8 cellular contexts compared by ENCODE assay signal in the genomic region with DNA sequence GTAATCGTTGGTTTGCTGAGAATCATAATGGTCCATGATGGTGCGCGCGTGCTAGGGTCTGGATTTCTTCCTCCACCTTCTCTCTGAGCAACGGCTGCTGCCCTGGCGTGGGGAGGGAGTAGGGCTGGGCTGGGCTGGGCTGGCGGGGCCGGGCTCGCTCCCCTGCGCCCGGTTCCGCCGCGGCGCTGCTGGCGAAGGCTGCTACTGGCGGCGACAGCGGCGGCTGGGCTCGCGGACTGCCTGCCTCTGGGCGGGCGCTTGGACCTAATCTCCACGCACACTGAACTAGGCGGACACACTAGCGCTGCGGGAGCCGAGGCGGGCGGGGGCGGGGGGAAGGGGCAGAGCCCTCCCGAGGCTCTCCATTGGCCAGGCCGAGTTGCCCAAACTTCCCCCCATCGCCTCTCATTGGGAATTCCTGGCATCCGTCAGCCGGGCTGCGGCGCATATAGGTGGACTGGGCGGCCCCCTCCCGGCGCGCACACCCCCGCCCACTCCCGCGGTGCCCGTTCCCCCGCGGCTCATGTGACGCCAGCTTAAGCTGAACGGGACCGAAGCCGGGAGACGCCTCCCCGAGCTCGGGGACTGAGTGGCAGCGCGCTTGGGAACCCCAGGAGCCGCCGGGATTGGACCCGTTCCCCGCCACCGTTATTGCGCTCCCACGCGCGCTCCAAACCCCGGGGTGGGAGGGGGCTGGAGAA. TPM values are rescaled to one million over a fixed set of nuclear protein-coding genes. Genes with fewer than 3 reads are reported as not detected.
DNase-seq lines count a peak whose midpoint lies in the region; ATAC-seq and TF ChIP-seq lines count a peak whose summit lies in the region.

A gene (minus strand): TSS at position 282 of the 701 bp plus-strand sequence. CDS start 246 bp downstream, at position 36.

- no peaks in the 10 kb centered on the region for H3K9me3 ChIP-seq in Loucy (ENCODE audit: insufficient read depth, low read depth, low read length)

- peak within 1 kb of the TSS; percentile 96 for H3K9ac ChIP-seq in Loucy (ENCODE audit: low read depth, low read length, poor library complexity, severe bottlenecking)

- peaks cover 4 to 13% (median 13%) of the 10 kb centered on the region in 3 donors for H3K4me1 Mint-ChIP-seq in naive B cell

- no peaks in the 10 kb centered on the region for H3K36me3 Mint-ChIP-seq in naive B cell

- H3K4me3 Mint-ChIP-seq in naive B cell: peak within 1 kb of the TSS; percentile 82 to 91 (median 88)

- peak; percentile 37 to 46 for ATAC-seq in naive B cell (ENCODE audit: low read depth in 2 of 2)
- ATAC-seq in stimulated activated naive CD8-positive, alpha-beta T cell treated with anti-CD3 and anti-CD28 coated beads, Interleukin-15, Interleukin-2, amounts not matched to agents 100 U/mL and 50 U/mL, for 24 hours: peak; percentile 69
- no peak for ATAC-seq in HG03039 (IDR thresholded peaks at IDR 0.05; ENCODE audit: unreplicated experiment)

- peaks cover 34 to 59% (median 58%) of the 10 kb centered on the region in 3 donors for H3K27me3 Mint-ChIP-seq in naive B cell

- DNase-seq in GM12864 (ENCODE audit: low read depth) (no peak), SHP77 treated with DMSO at 0.1 percent for 48 hours (lab: John Stamatoyannopoulos, UW) (peak; percentile 89), activated gamma-delta T cell (lab: John Stamatoyannopoulos, UW) (peak; percentile 26), fibroblast of peridontal ligament (ENCODE audit: extremely low read depth) (peak; percentile 96), naive B cell (no peak)
- peak; percentile 82 for DNase-seq in stimulated activated naive CD8-positive, alpha-beta T cell treated with anti-CD3 and anti-CD28 coated beads, Interleukin-15, Interleukin-2, amounts not matched to agents 100 U/mL and 50 U/mL, for 24 hours

- H3K27ac Mint-ChIP-seq in naive B cell: peak within 1 kb of the TSS in 1 of 6 donors; percentile 93

- peaks cover 34% of the 10 kb centered on the region for H3K4me1 ChIP-seq in Loucy (ENCODE audit: insufficient read depth, low read length, poor library complexity, severe bottlenecking)

- H2AFZ ChIP-seq in Loucy (ENCODE audit: low read length): peak within 1 kb of the TSS; percentile 84

- no peaks in the 10 kb centered on the region for H3K9me2 ChIP-seq in Loucy (replicated peaks; ENCODE audit: low read depth, low read length)

- H3K4me3 ChIP-seq in GM12864 (ENCODE audit: low read depth, low read length) (peak within 1 kb of the TSS; percentile 52), Loucy (ENCODE audit: low read length, poor library complexity, severe bottlenecking) (peak within 1 kb of the TSS; percentile 100)

- H4K20me1 ChIP-seq in Loucy (ENCODE audit: insufficient read depth, low read length, poor library complexity, severe bottlenecking): peaks cover 33% of the 10 kb centered on the region

- peaks cover 0 to 4% (median 0%) of the 10 kb centered on the region in 7 donors for H3K9me3 Mint-ChIP-seq in naive B cell

- peaks cover 6% of the 10 kb centered on the region; the same call in 1 of the 2 replicates for H3K36me3 ChIP-seq in Loucy (ENCODE audit: insufficient read depth, low read length)

- H3F3A ChIP-seq in Loucy (ENCODE audit: low read depth): no peaks in the 10 kb centered on the region

- peaks cover 44% of the 10 kb centered on the region for H3K79me2 ChIP-seq in Loucy (ENCODE audit: insufficient read depth, low read length)

- H3K27me3 ChIP-seq in Loucy (ENCODE audit: insufficient read depth, low read length, poor library complexity, severe bottlenecking): peaks cover 7% of the 10 kb centered on the region

- TF ChIP-seq CTCF in GM12864 (IDR thresholded peaks at IDR 0.05; ENCODE audit: low read depth, low read length, missing control alignments) (no peak), Loucy (conservative IDR thresholded peaks at IDR 0.05; ENCODE audit: low read length) (no peak)

- H3K4me2 ChIP-seq in Loucy (ENCODE audit: low read depth, low read length, poor library complexity, severe bottlenecking): peak within 1 kb of the TSS; percentile 98

RNA-seq across cellular contexts. Expression of the gene that starts here (rescaled TPM):
- polyA plus RNA-seq in naive B cell (ENCODE audit: low read depth in 6 of 6): 1 to 10 TPM in 3 of 6 donors, under 1 TPM in 2, not detected in 1; 0.61 to 4.5 (median 2.4) TPM

Comparison
In these comparisons a context has a peak if more than half of its experiments do, and no peak if none do; other contexts are left out.
1. DNase-seq: peak in SHP77 treated with DMSO at 0.1 percent for 48 hours (single experiment), activated gamma-delta T cell (single experiment), fibroblast of peridontal ligament (single experiment) and stimulated activated naive CD8-positive, alpha-beta T cell treated with anti-CD3 and anti-CD28 coated beads, Interleukin-15, Interleukin-2, amounts not matched to agents 100 U/mL and 50 U/mL, for 24 hours (single experiment); none in GM12864 (single experiment) and naive B cell (single experiment).